Comparison of ENCODE assay signal across 24 cellular contexts in the genomic region with DNA sequence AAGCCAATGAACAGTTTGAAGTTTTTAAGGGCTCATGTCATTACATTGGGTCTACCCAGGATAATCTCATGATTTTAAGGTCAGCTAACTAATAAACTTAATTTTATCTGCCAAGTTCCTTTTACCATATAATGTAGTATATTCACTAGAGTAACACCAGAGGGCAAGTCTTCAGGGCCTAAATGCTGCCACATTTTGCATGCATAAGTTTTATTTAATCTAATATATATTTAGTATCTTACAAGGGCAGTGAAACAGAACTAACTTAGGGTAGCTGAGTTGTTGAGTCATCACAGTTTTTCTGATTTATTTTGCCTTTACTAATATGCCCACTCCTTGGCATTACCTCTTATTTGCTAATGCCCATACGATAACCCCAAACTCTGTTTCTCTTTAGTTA.
"Had no signal": no experiment of that assay in that cellular context is flagged by ENCODE, and none has a peak within 500 bp of the region (broad histone marks: within the 10 kb centered on the region; RNA-seq: fewer than 3 reads in every experiment).

No MANE protein-coding gene starts in this region.

- H3K4me1 ChIP-seq: esophagus squamous epithelium, left lung, lower lobe of right lung had no signal

- H3K36me3 ChIP-seq: esophagus squamous epithelium, gastrocnemius medialis, heart right ventricle, left lung, lower lobe of right lung had no signal

- DNase-seq: dermis blood vessel endothelial cell; dorsolateral prefrontal cortex; effector CD4-positive, alpha-beta T cell; effector memory CD4-positive, alpha-beta T cell; erythroblast; esophagus squamous epithelium; foreskin melanocyte; gastrocnemius medialis; glutamatergic neuron; head of caudate nucleus; heart right ventricle; hippocampal formation; left cardiac atrium; left lung; left ventricle myocardium superior; lower lobe of right lung; mesenchymal stem cell; mucosa of descending colon; naive B cell; naive thymus-derived CD8-positive, alpha-beta T cell had no signal

- H3K4me1 Mint-ChIP-seq: mesothelial cell of epicardium had no signal

- ATAC-seq: esophagus mucosa; gastrocnemius medialis; heart right ventricle; left cardiac atrium; left lung; left ventricle myocardium superior; lower lobe of right lung; mucosa of descending colon; naive thymus-derived CD8-positive, alpha-beta T cell had no signal

- H3K27me3 ChIP-seq: dorsolateral prefrontal cortex, esophagus squamous epithelium, gastrocnemius medialis, heart right ventricle, left lung had no signal

- H3K27ac Mint-ChIP-seq: mesothelial cell of epicardium, naive B cell had no signal

- H3K27ac ChIP-seq: coronary artery, epithelial cell of prostate, esophagus squamous epithelium, gastrocnemius medialis, heart right ventricle, left lung, lower lobe of right lung had no signal

- H3K36me3 Mint-ChIP-seq: naive B cell; naive thymus-derived CD8-positive, alpha-beta T cell had no signal

- H3K4me3 Mint-ChIP-seq: mesothelial cell of epicardium; naive B cell; naive thymus-derived CD8-positive, alpha-beta T cell had no signal

- H3K9me3 Mint-ChIP-seq: mesothelial cell of epicardium; naive B cell; naive thymus-derived CD8-positive, alpha-beta T cell had no signal

- H3K9me3 ChIP-seq: esophagus squamous epithelium, gastrocnemius medialis, left lung, lower lobe of right lung, mucosa of descending colon had no signal

- H3K27me3 Mint-ChIP-seq: naive B cell; naive thymus-derived CD8-positive, alpha-beta T cell had no signal

- H3K4me3 ChIP-seq: coronary artery, dorsolateral prefrontal cortex, esophagus squamous epithelium, gastrocnemius medialis, heart right ventricle, left lung, lower lobe of right lung, mucosa of descending colon had no signal
